9 cellular contexts compared by ENCODE assay signal in the genomic region with DNA sequence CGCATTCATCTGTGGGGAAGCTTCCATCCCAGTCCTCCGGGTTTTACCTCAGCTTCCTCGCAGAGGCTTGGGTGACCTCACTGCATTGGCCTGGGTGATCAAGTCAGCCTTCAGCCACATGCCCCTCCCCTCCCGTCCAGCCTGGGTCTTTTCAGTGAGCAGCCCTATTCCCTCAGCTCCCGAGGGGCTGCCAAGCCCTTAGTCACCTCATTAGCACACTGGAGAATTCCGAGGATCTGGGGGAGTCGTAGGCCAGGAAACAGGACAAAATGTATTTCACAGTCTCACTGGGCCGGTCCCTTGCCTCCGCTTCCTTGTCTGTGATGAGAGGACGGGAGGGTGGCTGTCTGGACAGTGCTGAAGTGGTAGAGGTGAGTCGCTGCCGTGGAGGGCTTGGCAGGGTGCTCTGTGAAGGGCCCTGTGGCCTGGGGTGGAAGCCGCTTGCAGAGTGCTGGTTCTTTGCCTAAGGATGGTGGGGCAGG. TPM values are rescaled to one million over a fixed set of nuclear protein-coding genes. Genes with fewer than 3 reads are reported as not detected.
DNase-seq lines count a peak whose midpoint lies in the region; ATAC-seq and TF ChIP-seq lines count a peak whose summit lies in the region.
"Had no signal": no experiment of that assay in that cellular context is flagged by ENCODE, and none has a peak within 500 bp of the region (broad histone marks: within the 10 kb centered on the region; RNA-seq: fewer than 3 reads in every experiment).

No MANE protein-coding gene starts in this region.

- ATAC-seq in GM21447 (IDR thresholded peaks at IDR 0.05; ENCODE audit: unreplicated experiment): no peak
- ATAC-seq: activated T-cell treated with anti-CD3 and anti-CD28 coated beads, Interleukin-2, amount 50 U/mL, for 4 hours had no signal

- H3K9me3 Mint-ChIP-seq in activated naive CD8-positive, alpha-beta T cell treated with anti-CD3 and anti-CD28 coated beads for 36 hours: peaks cover 4% of the 10 kb centered on the region

- H3K36me3 Mint-ChIP-seq in activated naive CD8-positive, alpha-beta T cell treated with anti-CD3 and anti-CD28 coated beads for 36 hours: peaks cover 18% of the 10 kb centered on the region

- H3K23ac ChIP-seq in trophoblast cell (ENCODE audit: low read length): peak overlapping the region; percentile 25

- H3K4me1 Mint-ChIP-seq in activated naive CD8-positive, alpha-beta T cell treated with anti-CD3 and anti-CD28 coated beads for 36 hours: peaks cover 17% of the 10 kb centered on the region

- in situ Hi-C loops in Caki2 (cut with HindIII; ENCODE audit: low pct_unique_long_range_greater_than_20kb, low sequenced_read_pairs): no loop called here

- TF ChIP-seq CTCF in cardiac muscle cell (IDR thresholded peaks at IDR 0.05; ENCODE audit: low read depth, low read length): no peak

- peak overlapping the region; percentile 25 for H2BK120ac ChIP-seq in trophoblast cell (ENCODE audit: insufficient read depth, low read length, poor library complexity)

- H3K4ac ChIP-seq in trophoblast cell (ENCODE audit: low read depth, low read length): peak overlapping the region; percentile 58

- H3K36me3 ChIP-seq in cardiac muscle cell: no peaks in the 10 kb centered on the region
- peaks cover under 1 to 2% of the 10 kb centered on the region in 2 experiments for H3K36me3 ChIP-seq in trophoblast cell (ENCODE audit: control insufficient read depth in 1 of 2, insufficient read depth in 2 of 2, low read length in 2 of 2)

- peak overlapping the region; percentile 80 for H2BK5ac ChIP-seq in trophoblast cell (ENCODE audit: low read depth, low read length, poor library complexity)

- H3K4me3 ChIP-seq in cardiac muscle cell (no peak overlapping the region), trophoblast cell (ENCODE audit: low read depth, low read length) (peak overlapping the region; percentile 59)

- H4K12ac ChIP-seq in trophoblast cell (ENCODE audit: low read depth, low read length): peak overlapping the region; percentile 10

- peak overlapping the region; percentile 50 for H3K4me2 ChIP-seq in trophoblast cell (ENCODE audit: low read length)

- peak overlapping the region; percentile 51 for H2AK5ac ChIP-seq in trophoblast cell (ENCODE audit: low read length)

- H3K9me3 ChIP-seq in cardiac muscle cell (ENCODE audit: low read depth): no peaks in the 10 kb centered on the region
- no peaks in the 10 kb centered on the region for H3K9me3 ChIP-seq in trophoblast cell (ENCODE audit: insufficient read depth, low read depth, low read length)

- peak overlapping the region; percentile 11 for H2BK12ac ChIP-seq in trophoblast cell (ENCODE audit: low read length)

- peaks cover 54% of the 10 kb centered on the region for H3K79me1 ChIP-seq in trophoblast cell (ENCODE audit: low read length)

- H3K27me3 ChIP-seq in cardiac muscle cell (no peaks in the 10 kb centered on the region), trophoblast cell (ENCODE audit: insufficient read depth, low read length) (no peaks in the 10 kb centered on the region)

- DNase-seq in Caki2 (ENCODE audit: low read depth) (peak; percentile 41), T1000 (lab: John Stamatoyannopoulos, UW) (peak; percentile 69), cardiac muscle cell (ENCODE audit: low read depth in 1 of 2, low spot score in 1 of 2) (peak in 1 of 2 donors; percentile 83), trophoblast cell (peak in 1 of 2 donors; percentile 36), NCI-H2081 (lab: John Stamatoyannopoulos, UW) (no peak)
- no peak for DNase-seq in activated naive CD8-positive, alpha-beta T cell treated with anti-CD3 and anti-CD28 coated beads for 36 hours
- no peak for DNase-seq in activated CD4-positive, alpha-beta T cell treated with anti-CD3 and anti-CD28 coated beads, Interleukin-2, amount 50 U/mL, for 48 hours
- DNase-seq: activated T-cell treated with anti-CD3 and anti-CD28 coated beads, Interleukin-2, amount 50 U/mL, for 4 hours had no signal

- H3K9ac ChIP-seq in trophoblast cell (ENCODE audit: low read length): peak overlapping the region; percentile 67

- peak overlapping the region; percentile 60 for H4K91ac ChIP-seq in trophoblast cell (ENCODE audit: low read depth, low read length)

- H3K4me1 ChIP-seq in cardiac muscle cell (ENCODE audit: low read depth): peaks cover 69% of the 10 kb centered on the region
- H3K4me1 ChIP-seq in trophoblast cell (ENCODE audit: control insufficient read depth in 1 of 2, insufficient read depth in 2 of 2, low read length in 2 of 2): peaks cover 44 to 66% of the 10 kb centered on the region in 2 experiments

- H3K27me3 Mint-ChIP-seq in activated naive CD8-positive, alpha-beta T cell treated with anti-CD3 and anti-CD28 coated beads for 36 hours: no peaks in the 10 kb centered on the region

- no peak overlapping the region for H3K27ac Mint-ChIP-seq in activated naive CD8-positive, alpha-beta T cell treated with anti-CD3 and anti-CD28 coated beads for 36 hours

- no CpG with 5 or more reads among the region's 13 CpGs for WGBS in trophoblast cell (ENCODE audit: extremely low coverage, insufficient coverage, insufficient read length)

- peak overlapping the region; percentile 23 for H2AFZ ChIP-seq in trophoblast cell (ENCODE audit: insufficient read depth, low read length, poor library complexity)

- H3K14ac ChIP-seq in trophoblast cell (ENCODE audit: low read length): peak overlapping the region; percentile 42

- no peak overlapping the region for H3K4me3 Mint-ChIP-seq in activated naive CD8-positive, alpha-beta T cell treated with anti-CD3 and anti-CD28 coated beads for 36 hours
- H3K4me3 Mint-ChIP-seq: activated T-cell treated with anti-CD3 and anti-CD28 coated beads, Interleukin-2, amount 50 U/mL, for 4 hours had no signal

- peak overlapping the region; percentile 36 for H3K18ac ChIP-seq in trophoblast cell (ENCODE audit: low read length)

- peaks cover 33% of the 10 kb centered on the region for H3K79me2 ChIP-seq in trophoblast cell (ENCODE audit: control insufficient read depth, insufficient read depth, low read length, poor library complexity)

- H4K8ac ChIP-seq in trophoblast cell (ENCODE audit: low read depth, low read length): peak overlapping the region; percentile 49

- H3K27ac ChIP-seq in cardiac muscle cell: peak overlapping the region; percentile 90
- peak overlapping the region; percentile 95 for H3K27ac ChIP-seq in trophoblast cell (ENCODE audit: low read depth, low read length)

RNA-seq across cellular contexts. Expression of a gene that starts 19.9 kb away (rescaled TPM):
- 21.0 and 29.2 TPM in 2 replicates for total RNA-seq in Caki2 (2014; rRNA removed; shearing (Covaris generic); ENCODE audit: low replicate concordance)
- 58.5 and 90.6 TPM in 2 replicates for total RNA-seq in cardiac muscle cell
- 74.6 and 79.5 TPM in 2 replicates for polyA plus RNA-seq in cardiac muscle cell
- 37.1 and 37.3 TPM in 2 replicates for polyA plus RNA-seq in trophoblast cell (2013)
- total RNA-seq in activated naive CD8-positive, alpha-beta T cell treated with anti-CD3 and anti-CD28 coated beads for 36 hours: 10 to 100 TPM; 29.4 to 31.3 TPM

Comparison
In these comparisons a context has a peak if more than half of its experiments do, and no peak if none do; other contexts are left out.
1. DNase-seq: peak in Caki2 (single experiment) and T1000 (single experiment); none in activated naive CD8-positive, alpha-beta T cell treated with anti-CD3 and anti-CD28 coated beads for 36 hours (single experiment), activated CD4-positive, alpha-beta T cell treated with anti-CD3 and anti-CD28 coated beads, Interleukin-2, amount 50 U/mL, for 48 hours (0 of 2) and NCI-H2081 (0 of 2).